Comparison of ENCODE assay signal across 8 cellular contexts in the genomic region with DNA sequence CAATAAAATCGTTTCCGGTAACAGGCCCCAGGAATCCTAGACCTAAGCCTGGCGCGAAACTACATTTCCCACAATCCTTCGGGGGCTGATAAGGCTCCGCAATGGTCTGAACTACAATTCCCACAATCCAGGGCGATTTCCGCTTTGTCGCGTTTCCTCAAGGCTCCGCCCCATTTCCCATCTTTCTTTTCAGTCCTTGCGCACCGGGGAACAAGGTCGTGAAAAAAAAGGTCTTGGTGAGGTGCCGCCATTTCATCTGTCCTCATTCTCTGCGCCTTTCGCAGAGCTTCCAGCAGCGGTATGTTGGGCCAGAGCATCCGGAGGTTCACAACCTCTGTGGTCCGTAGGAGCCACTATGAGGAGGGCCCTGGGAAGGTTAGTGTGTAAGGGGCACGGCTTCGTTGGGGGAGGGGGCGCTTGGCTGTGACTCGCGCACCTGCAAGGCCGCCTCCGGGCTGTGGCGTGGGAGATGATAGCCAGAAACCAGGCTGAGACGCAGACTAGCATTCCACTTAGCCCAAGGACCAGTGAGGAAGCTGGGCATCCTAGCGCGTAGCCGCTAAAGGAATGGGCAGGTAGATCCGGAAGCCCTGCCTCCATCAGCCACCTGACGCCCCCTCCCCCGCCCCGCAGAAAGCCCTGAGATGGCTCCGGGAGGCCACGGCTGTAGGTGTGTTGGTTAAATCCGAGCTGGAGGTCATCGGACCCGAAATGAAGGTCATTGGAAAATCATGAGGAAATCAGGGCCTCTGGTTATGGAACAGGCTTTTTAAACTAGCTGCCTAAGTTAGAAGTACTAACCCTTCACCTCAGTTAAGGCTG. TPM values are rescaled to one million over a fixed set of nuclear protein-coding genes. Genes with fewer than 3 reads are reported as not detected.
A peak's percentile ranks its signal among the peaks of the same experiment; 100 is the strongest.
DNase-seq lines count a peak whose midpoint lies in the region; TF ChIP-seq lines count a peak whose summit lies in the region.

A gene with protein sequence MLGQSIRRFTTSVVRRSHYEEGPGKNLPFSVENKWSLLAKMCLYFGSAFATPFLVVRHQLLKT (plus strand): TSS at position 186 of the 822 bp plus-strand sequence. CDS start 115 bp downstream, at position 301.

- H3K4me1 Mint-ChIP-seq in activated naive CD4-positive, alpha-beta T cell treated with anti-CD3 and anti-CD28 coated beads for 36 hours (ENCODE audit: low read depth), result peaks cover 21% of the 10 kb centered on the region

- H3K9me3 Mint-ChIP-seq in activated naive CD4-positive, alpha-beta T cell treated with anti-CD3 and anti-CD28 coated beads for 36 hours, result no peaks in the 10 kb centered on the region

- peak within 1 kb of the TSS; percentile 100 for H3K4me3 ChIP-seq in HFF-Myc (replicated peaks; ENCODE audit: low read depth, low read length)
- H3K4me3 ChIP-seq in neuron (ENCODE audit: low read length), result peak within 1 kb of the TSS; percentile 93
- peak within 1 kb of the TSS; percentile 94 to 100 (median 98) for H3K4me3 ChIP-seq in subcutaneous abdominal adipose tissue (ENCODE audit: low read depth in 1 of 5, low read length in 5 of 5)

- peak within 1 kb of the TSS; percentile 100 for H3K4me3 Mint-ChIP-seq in activated naive CD4-positive, alpha-beta T cell treated with anti-CD3 and anti-CD28 coated beads for 36 hours

- H2AFZ ChIP-seq in neuron (ENCODE audit: low read depth, low read length), result peak within 1 kb of the TSS; percentile 90

- H3K9me3 ChIP-seq in neuron (ENCODE audit: low read length), result no peaks in the 10 kb centered on the region
- H3K9me3 ChIP-seq in subcutaneous abdominal adipose tissue (ENCODE audit: control insufficient read depth in 5 of 5, low read length in 5 of 5), result no peaks in the 10 kb centered on the region

- H3K27ac ChIP-seq in subcutaneous abdominal adipose tissue (ENCODE audit: low read depth, low read length), result peak within 1 kb of the TSS; percentile 87

- intact Hi-C loops in activated naive CD4-positive, alpha-beta T cell treated with anti-CD3 and anti-CD28 coated beads for 36 hours (cut with micrococcal nuclease), result loop anchor here (1.0 to 10.0 kb wide), 7 partner anchors 403 to 1884 kb away; partner anchors contain the start of gene TMEM161B

- peak within 1 kb of the TSS; percentile 99 for H3K27ac Mint-ChIP-seq in activated naive CD4-positive, alpha-beta T cell treated with anti-CD3 and anti-CD28 coated beads for 36 hours

- H3K27me3 Mint-ChIP-seq in activated naive CD4-positive, alpha-beta T cell treated with anti-CD3 and anti-CD28 coated beads for 36 hours (ENCODE audit: low read depth), result peaks cover 2% of the 10 kb centered on the region

- peak; percentile 94 for DNase-seq in GM03348 (ENCODE audit: low spot score)
- DNase-seq in HFF-Myc (ENCODE audit: extremely low read depth, low read depth), result peak; percentile 96
- peak; percentile 98 for DNase-seq in NAMALWA (ENCODE audit: low spot score)
- peak; percentile 97 for DNase-seq in SK-N-DZ (ENCODE audit: low spot score)
- peak; percentile 96 for DNase-seq in activated naive CD4-positive, alpha-beta T cell treated with anti-CD3 and anti-CD28 coated beads for 36 hours
- DNase-seq in foreskin melanocyte, result peak; percentile 91

- CTCF ChIA-PET in activated naive CD4-positive, alpha-beta T cell treated with anti-CD3 and anti-CD28 coated beads for 36 hours (lab: Charles Lee), result no interaction called here

- peak within 1 kb of the TSS; percentile 89 to 96 (median 92) for H3K9ac ChIP-seq in subcutaneous abdominal adipose tissue (ENCODE audit: low read length in 5 of 5)

- peaks cover 37% of the 10 kb centered on the region for H3K36me3 Mint-ChIP-seq in activated naive CD4-positive, alpha-beta T cell treated with anti-CD3 and anti-CD28 coated beads for 36 hours (ENCODE audit: low read depth)

- TF ChIP-seq CTCF in HFF-Myc (IDR thresholded peaks at IDR 0.05; ENCODE audit: low read depth, low read length, missing control alignments), result no peak

- H3K36me3 ChIP-seq in neuron (ENCODE audit: insufficient read depth, low read length), result peaks cover 30% of the 10 kb centered on the region
- peaks cover 24 to 35% (median 26%) of the 10 kb centered on the region in 5 donors for H3K36me3 ChIP-seq in subcutaneous abdominal adipose tissue (ENCODE audit: control insufficient read depth in 5 of 5, insufficient read depth in 5 of 5, low read length in 5 of 5)

- H3K4me1 ChIP-seq in neuron (ENCODE audit: insufficient read depth, low read length) (peaks cover 9% of the 10 kb centered on the region), subcutaneous abdominal adipose tissue (ENCODE audit: control insufficient read depth in 5 of 5, insufficient read depth in 5 of 5, low read length in 5 of 5) (peaks cover 2 to 17% (median 15%) of the 10 kb centered on the region in 5 donors)

- H3K27me3 ChIP-seq in neuron (ENCODE audit: insufficient read depth, low read length), result no peaks in the 10 kb centered on the region
- H3K27me3 ChIP-seq in subcutaneous abdominal adipose tissue (ENCODE audit: control insufficient read depth in 5 of 5, insufficient read depth in 4 of 5, low read length in 5 of 5), result no peaks in the 10 kb centered on the region

RNA-seq across cellular contexts. Expression of the gene that starts here (rescaled TPM):
- polyA plus RNA-seq in SK-N-DZ (2014; cell fraction: cytosol; rRNA removed), result 595 and 709 TPM in 2 replicates
- 378 and 671 TPM in 2 replicates for polyA plus RNA-seq in SK-N-DZ (2014; cell fraction: nucleus; rRNA removed)
- 100 to 1,000 TPM; 925 to 952 TPM for total RNA-seq in activated naive CD4-positive, alpha-beta T cell treated with anti-CD3 and anti-CD28 coated beads for 36 hours

Comparison
In these comparisons a context has a peak if more than half of its experiments do, and no peak if none do; other contexts are left out.
1. Peak in every context shown above with its lines: DNase-seq, H3K4me3 ChIP-seq and H3K27ac ChIP-seq.